In the genomic region with DNA sequence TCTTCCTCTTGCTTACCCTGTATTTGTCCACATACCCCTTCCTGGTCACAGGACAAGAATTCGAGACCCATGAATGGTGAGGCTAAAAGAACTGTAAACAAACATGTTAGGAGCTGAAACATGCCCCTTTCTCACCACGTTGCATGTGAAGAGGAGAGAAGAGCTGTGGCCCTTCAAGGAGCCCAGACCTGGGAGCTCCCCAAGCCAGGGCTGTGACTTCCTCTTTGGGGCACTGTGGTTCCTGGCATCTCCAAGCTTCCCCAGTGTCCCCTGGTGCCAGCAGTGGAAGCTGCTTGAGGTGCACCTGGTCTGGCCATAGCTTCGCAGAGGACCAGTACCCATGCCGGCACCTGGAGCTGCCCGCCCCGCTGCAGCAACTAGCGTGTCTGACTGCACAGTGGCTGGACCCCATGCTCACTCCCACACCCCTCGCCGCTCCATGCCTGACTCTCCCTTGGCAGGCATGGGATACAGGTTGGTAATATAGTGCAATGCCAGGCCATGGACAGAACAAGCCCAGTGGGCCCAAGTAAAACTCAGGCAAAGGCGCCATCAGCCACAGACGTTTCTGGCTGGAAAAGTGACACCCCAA, we compare ENCODE assay signal across 20 cellular contexts.
"Had no signal": no experiment of that assay in that cellular context is flagged by ENCODE, and none has a peak within 500 bp of the region (broad histone marks: within the 10 kb centered on the region; RNA-seq: fewer than 3 reads in every experiment).

No MANE protein-coding gene starts in this region.

- H3K9me3 ChIP-seq: esophagus squamous epithelium, left lung, mucosa of descending colon, thyroid gland had no signal

- H3K27ac ChIP-seq: coronary artery, esophagus squamous epithelium, left lung, thyroid gland, VCaP had no signal

- H3K27me3 Mint-ChIP-seq: activated CD8-positive, alpha-beta T cell treated with anti-CD3 and anti-CD28 coated beads for 36 hours; activated naive CD8-positive, alpha-beta T cell treated with anti-CD3 and anti-CD28 coated beads, Interleukin-2, amount 10 ng/mL, durations not matched to agents 7 days and 5 days; brain; naive thymus-derived CD4-positive, alpha-beta T cell; stimulated activated naive B cell treated with anti-CD40 and anti-IgM and Interleukin-4, amounts not matched to agents 10 μg/mL and 1 μg/mL and 100 μg/mL, for 72 hours had no signal

- H3K4me3 Mint-ChIP-seq: activated CD8-positive, alpha-beta T cell treated with anti-CD3 and anti-CD28 coated beads for 36 hours; activated naive CD8-positive, alpha-beta T cell treated with anti-CD3 and anti-CD28 coated beads, Interleukin-2, amount 10 ng/mL, durations not matched to agents 7 days and 5 days; stimulated activated naive B cell treated with anti-CD40 and anti-IgM and Interleukin-4, amounts not matched to agents 10 μg/mL and 1 μg/mL and 100 μg/mL, for 72 hours had no signal

- DNase-seq: activated CD4-positive, alpha-beta T cell treated with anti-CD3 and anti-CD28 coated beads for 48 hours; activated CD8-positive, alpha-beta T cell treated with anti-CD3 and anti-CD28 coated beads for 36 hours; activated gamma-delta T cell treated with Interleukin-2 at 50 U/mL for 16 hours; activated naive CD8-positive, alpha-beta T cell treated with anti-CD3 and anti-CD28 coated beads, Interleukin-2, amount 10 ng/mL, durations not matched to agents 7 days and 5 days; activated T-cell treated with anti-CD3 and anti-CD28 coated beads, Interleukin-2, amount 50 U/mL, for 48 hours; central memory CD4-positive, alpha-beta T cell; effector CD4-positive, alpha-beta T cell; esophagus squamous epithelium; hippocampal formation; left lung; mammary epithelial cell; mucosa of descending colon; naive thymus-derived CD4-positive, alpha-beta T cell; nucleus accumbens; stimulated activated naive B cell treated with anti-CD40 and anti-IgM and Interleukin-4, amounts not matched to agents 10 μg/mL and 1 μg/mL and 100 μg/mL, for 72 hours; T1000; thyroid gland had no signal

- H3K4me1 ChIP-seq: thyroid gland had no signal

- ATAC-seq: activated CD8-positive, alpha-beta T cell treated with anti-CD3 and anti-CD28 coated beads for 36 hours; naive thymus-derived CD4-positive, alpha-beta T cell; stimulated activated naive B cell treated with anti-CD40 and anti-IgM and Interleukin-4, amounts not matched to agents 10 μg/mL and 1 μg/mL and 100 μg/mL, for 72 hours had no signal

- H3K4me3 ChIP-seq: coronary artery, esophagus squamous epithelium, left lung, mucosa of descending colon, thyroid gland had no signal

- H3K4me1 Mint-ChIP-seq: brain had no signal

- H3K27ac Mint-ChIP-seq: activated CD8-positive, alpha-beta T cell treated with anti-CD3 and anti-CD28 coated beads for 36 hours; activated naive CD8-positive, alpha-beta T cell treated with anti-CD3 and anti-CD28 coated beads, Interleukin-2, amount 10 ng/mL, durations not matched to agents 7 days and 5 days; stimulated activated naive B cell treated with anti-CD40 and anti-IgM and Interleukin-4, amounts not matched to agents 10 μg/mL and 1 μg/mL and 100 μg/mL, for 72 hours had no signal

- H3K27me3 ChIP-seq: esophagus squamous epithelium, left lung, thyroid gland had no signal
